In the genomic region with DNA sequence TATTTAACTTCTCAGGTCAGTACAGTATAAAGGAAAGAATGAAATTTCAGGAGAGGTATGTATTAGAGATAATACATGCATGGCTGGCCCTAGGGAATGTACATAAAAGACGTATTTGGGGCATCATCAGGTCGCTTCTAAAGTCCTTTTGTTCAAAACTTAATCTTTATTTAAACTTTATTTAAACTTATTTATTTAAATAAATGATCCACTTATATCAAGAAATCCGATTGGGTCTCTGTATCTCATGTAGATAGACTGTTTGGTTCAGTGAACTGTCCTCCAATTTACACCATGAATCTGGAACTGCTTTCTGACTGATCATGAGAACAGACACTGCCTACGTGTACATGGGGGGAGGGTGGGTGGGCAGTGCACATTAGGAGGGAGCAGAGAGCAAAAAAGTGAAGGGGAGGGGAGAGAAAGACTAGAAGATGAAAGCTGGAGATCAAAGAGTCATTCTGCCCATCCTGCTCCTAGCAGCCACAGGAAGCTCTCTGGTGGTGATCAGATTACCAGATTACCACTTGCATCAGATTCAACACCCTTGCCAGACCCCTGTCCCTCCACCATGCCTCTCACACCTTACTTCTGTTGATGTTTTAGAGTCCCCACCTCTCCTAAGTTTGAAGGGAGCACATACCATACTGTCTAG, we compare ENCODE assay signal across 12 cellular contexts.
DNase-seq lines count a peak whose midpoint lies in the region; ATAC-seq, FAIRE-seq and TF ChIP-seq lines count a peak whose summit lies in the region.
"Had no signal": no experiment of that assay in that cellular context is flagged by ENCODE, and none has a peak within 500 bp of the region (broad histone marks: within the 10 kb centered on the region; RNA-seq: fewer than 3 reads in every experiment).

No MANE protein-coding gene starts in this region.

- DNase-seq in HepG2 (ENCODE audit: low spot score) (peak; percentile 98), right lobe of liver (no peak), activated B cell treated with CpG ODN at 0.5 μM for 24 hours (no peak), endodermal cell (peak; percentile 60), pons (ENCODE audit: low spot score) (no peak), globus pallidus (ENCODE audit: low spot score) (no peak)
- peak; percentile 30 to 53 for DNase-seq in stimulated activated naive CD8-positive, alpha-beta T cell treated with anti-CD3 and anti-CD28 coated beads, Interleukin-15, amount 100 ng/mL, for 72 hours
- DNase-seq: head of caudate nucleus, NCI-H2107 had no signal

- TF ChIP-seq EP300 in HepG2 (IDR thresholded peaks at IDR 0.05; ENCODE audit: low read depth in 2 of 2, low read length in 2 of 2) (peak in 1 of 2 experiments; percentile 97; a peak in 2 of 4 replicates), HepG2 (CRISPR knock-in tag; IDR thresholded peaks at IDR 0.05; ENCODE audit: borderline replicate concordance) (peak; percentile 94)

- peak overlapping the region; percentile 61 for H3K9ac ChIP-seq in HepG2 (ENCODE audit: insufficient read depth, low read depth, low read length)
- H3K9ac ChIP-seq in endodermal cell (ENCODE audit: extremely low read depth, low read length, poor library complexity, severe bottlenecking), result no peak overlapping the region

- FAIRE-seq in HepG2 (lab: Jason Lieb, UNC), result peak; percentile 81
- FAIRE-seq: HTR-8/SVneo had no signal

- BruUV-seq in HepG2 (replicated peaks; lab: Mats Ljungman, UMichigan), result no TSS peak

- peak overlapping the region; percentile 48 for H3K4me2 ChIP-seq in HepG2 (ENCODE audit: low read depth, low read length)

- peak overlapping the region; percentile 97 for H3K27ac ChIP-seq in HepG2 (ENCODE audit: extremely low read length, insufficient read depth, low read length)
- no peak overlapping the region for H3K27ac ChIP-seq in right lobe of liver
- H3K27ac ChIP-seq in endodermal cell (ENCODE audit: low read depth, low read length), result no peak overlapping the region
- H3K27ac ChIP-seq: skin epidermis had no signal

- H3K27me3 ChIP-seq in HepG2 (ENCODE audit: control insufficient read depth in 1 of 2, insufficient read depth in 2 of 2, low read length in 2 of 2) (no peaks in the 10 kb centered on the region), right lobe of liver (no peaks in the 10 kb centered on the region), endodermal cell (ENCODE audit: control insufficient read depth, insufficient read depth, low read length, poor library complexity, severe bottlenecking) (no peaks in the 10 kb centered on the region)

- POLR2A ChIA-PET in HepG2 (lab: Yijun Ruan, JAX) (interaction anchor here (0.8 to 1.2 kb wide), 5 partner anchors 40 to 374 kb away, joined by 3 to 4 read pairs (median 3); partner anchors contain the start of genes CCDC82, JRKL, MAML2 and MTMR2), activated B cell treated with CpG ODN at 0.5 μM for 24 hours (lab: Charles Lee) (no interaction called here)

- H3K36me3 Mint-ChIP-seq in activated B cell treated with CpG ODN at 0.5 μM for 24 hours (ENCODE audit: low read depth) (no peaks in the 10 kb centered on the region), endodermal cell (ENCODE audit: low read depth) (no peaks in the 10 kb centered on the region)

- H3K4me1 Mint-ChIP-seq in activated B cell treated with CpG ODN at 0.5 μM for 24 hours (peaks cover 39% of the 10 kb centered on the region), endodermal cell (peaks cover 32% of the 10 kb centered on the region)
- peaks cover 63% of the 10 kb centered on the region for H3K4me1 Mint-ChIP-seq in stimulated activated naive CD8-positive, alpha-beta T cell treated with anti-CD3 and anti-CD28 coated beads, Interleukin-15, amount 100 ng/mL, for 72 hours

- in situ Hi-C loops in HepG2 (cut with HindIII; ENCODE audit: extremely low pct_ligation_motif_present, low pct_unique_long_range_greater_than_20kb), result loop anchor here (10.0 kb wide), 1 partner anchor 329 kb away; the partner anchor contains the start of gene MAML2

- no peaks in the 10 kb centered on the region for H4K20me1 ChIP-seq in HepG2 (ENCODE audit: insufficient read depth, low read length)

- H3K4me3 Mint-ChIP-seq in activated B cell treated with CpG ODN at 0.5 μM for 24 hours (no peak overlapping the region), endodermal cell (no peak overlapping the region)
- H3K4me3 Mint-ChIP-seq in stimulated activated naive CD8-positive, alpha-beta T cell treated with anti-CD3 and anti-CD28 coated beads, Interleukin-15, amount 100 ng/mL, for 72 hours, result peak overlapping the region in 1 of 2 donors; percentile 54

- H3K9me3 Mint-ChIP-seq in activated B cell treated with CpG ODN at 0.5 μM for 24 hours (no peaks in the 10 kb centered on the region), endodermal cell (no peaks in the 10 kb centered on the region)
- H3K9me3 Mint-ChIP-seq in stimulated activated naive CD8-positive, alpha-beta T cell treated with anti-CD3 and anti-CD28 coated beads, Interleukin-15, amount 100 ng/mL, for 72 hours, result no peaks in the 10 kb centered on the region

- H3K27me3 Mint-ChIP-seq in activated B cell treated with CpG ODN at 0.5 μM for 24 hours (no peaks in the 10 kb centered on the region), endodermal cell (ENCODE audit: insufficient read depth) (no peaks in the 10 kb centered on the region)
- H3K27me3 Mint-ChIP-seq in stimulated activated naive CD8-positive, alpha-beta T cell treated with anti-CD3 and anti-CD28 coated beads, Interleukin-15, amount 100 ng/mL, for 72 hours, result no peaks in the 10 kb centered on the region

- ATAC-seq in HepG2 (peak; percentile 70), right lobe of liver (no peak), activated B cell treated with CpG ODN at 0.5 μM for 24 hours (ENCODE audit: low read depth) (no peak), HG03378 (IDR thresholded peaks at IDR 0.05; ENCODE audit: unreplicated experiment) (no peak)
- ATAC-seq in stimulated activated naive CD8-positive, alpha-beta T cell treated with anti-CD3 and anti-CD28 coated beads, Interleukin-15, amount 100 ng/mL, for 72 hours, result peak; percentile 70

- 26% methylated on average over 4 of the region's 4 CpGs for whole genome bisulfite sequencing in HepG2 (ENCODE audit: low lambda C conversion rate)
- WGBS in right lobe of liver (ENCODE audit: insufficient coverage, low coverage, low lambda C conversion rate, missing lambda C conversion rate), result 49% methylated on average over 4 of the region's 4 CpGs
- WGBS in endodermal cell (ENCODE audit: insufficient coverage in 1 of 2, insufficient read length in 1 of 2), 2 experiments, result 20 to 76% methylated on average over 1 to 4 of the region's 4 CpGs

- no peaks in the 10 kb centered on the region for H3K9me3 ChIP-seq in HepG2 (ENCODE audit: low read length)
- no peaks in the 10 kb centered on the region for H3K9me3 ChIP-seq in right lobe of liver
- H3K9me3 ChIP-seq in endodermal cell (ENCODE audit: control insufficient read depth, low read length), result no peaks in the 10 kb centered on the region

- H3K27ac Mint-ChIP-seq in activated B cell treated with CpG ODN at 0.5 μM for 24 hours, result peak overlapping the region; percentile 42
- H3K27ac Mint-ChIP-seq in endodermal cell, result no peak overlapping the region
- peak overlapping the region; percentile 65 to 93 for H3K27ac Mint-ChIP-seq in stimulated activated naive CD8-positive, alpha-beta T cell treated with anti-CD3 and anti-CD28 coated beads, Interleukin-15, amount 100 ng/mL, for 72 hours

- no peak overlapping the region for H2AFZ ChIP-seq in HepG2 (ENCODE audit: low read length)

- TF ChIP-seq CTCF in HepG2 (CRISPR knock-in tag; IDR thresholded peaks at IDR 0.05), result no peak
- TF ChIP-seq CTCF in right lobe of liver (IDR thresholded peaks at IDR 0.05), result no peak
- TF ChIP-seq CTCF in activated B cell treated with CpG ODN at 0.5 μM for 24 hours (IDR thresholded peaks at IDR 0.05), result no peak
- TF ChIP-seq CTCF in endodermal cell (conservative IDR thresholded peaks at IDR 0.05), result no peak

- H3K4me1 ChIP-seq in HepG2 (ENCODE audit: insufficient read depth, low read length) (peaks cover 87% of the 10 kb centered on the region), right lobe of liver (no peaks in the 10 kb centered on the region), endodermal cell (ENCODE audit: control insufficient read depth, insufficient read depth, low read length) (no peaks in the 10 kb centered on the region)

- CTCF ChIA-PET in HepG2 (lab: Yijun Ruan, JAX; ENCODE audit: low intra/inter-chr PET ratio, low total read pairs), result no interaction called here
- CTCF ChIA-PET in activated B cell treated with CpG ODN at 0.5 μM for 24 hours (lab: Charles Lee), result interaction anchor here (2.4 kb wide), 1 partner anchor 327 kb away, joined by 11 read pairs; the partner anchor contains the start of gene MAML2

- no peak overlapping the region; a peak in 1 of 6 replicates for H3K4me3 ChIP-seq in HepG2 (replicated peaks in 1 of 3; ENCODE audit: insufficient read depth in 1 of 3, low read depth in 2 of 3, low read length in 3 of 3)
- H3K4me3 ChIP-seq in right lobe of liver, result no peak overlapping the region
- H3K4me3 ChIP-seq in endodermal cell (ENCODE audit: low read length), result no peak overlapping the region
- H3K4me3 ChIP-seq: skin epidermis had no signal

- TF ChIP-seq POLR2A in HepG2 (IDR thresholded peaks at IDR 0.05; ENCODE audit: insufficient read depth in 1 of 2, low read depth in 2 of 2, low read length in 2 of 2) (peak in 1 of 2 experiments; percentile 46; a peak in 1 of 4 replicates), right lobe of liver (IDR thresholded peaks at IDR 0.05) (no peak)

- peaks cover 1 to 2% of the 10 kb centered on the region in 2 experiments; a peak in 2 of 5 replicates for H3K36me3 ChIP-seq in HepG2 (replicated peaks in 1 of 2; ENCODE audit: control insufficient read depth in 1 of 2, insufficient read depth in 2 of 2, low read length in 2 of 2)
- H3K36me3 ChIP-seq in right lobe of liver, result no peaks in the 10 kb centered on the region
- H3K36me3 ChIP-seq in endodermal cell (ENCODE audit: control insufficient read depth, insufficient read depth, low read length), result no peaks in the 10 kb centered on the region

- TF ChIP-seq RAD21 in HepG2 (CRISPR knock-in tag; IDR thresholded peaks at IDR 0.05), result no peak

- H3K79me2 ChIP-seq in HepG2 (ENCODE audit: insufficient read depth, low read length), result peaks cover 4% of the 10 kb centered on the region

- intact Hi-C loops in HepG2 (cut with micrococcal nuclease; ENCODE audit: unreplicated experiment), result loop anchor here (10.0 kb wide), 1 partner anchor 91 kb away; the partner anchor contains the start of gene MTMR2
- intact Hi-C loops in right lobe of liver (cut with DNase I), result no loop called here
- intact Hi-C loops in activated B cell treated with CpG ODN at 0.5 μM for 24 hours (cut with micrococcal nuclease), result no loop called here

TF ChIP-seq in HepG2, 621 proteins besides CTCF, POLR2A, EP300 and RAD21 (continues in another document):
- TF ChIP-seq CREM (IDR thresholded peaks at IDR 0.05) (peak; percentile 92), CREM (CRISPR knock-in tag; IDR thresholded peaks at IDR 0.05) (no peak), FOXA1 (IDR thresholded peaks at IDR 0.05) (no peak), FOXA1 (CRISPR knock-in tag; IDR thresholded peaks at IDR 0.05) (peak; percentile 33; the same call in 1 of the 2 replicates), PPARG (CRISPR knock-in tag; conservative IDR thresholded peaks at IDR 0.05) (peak; percentile 83; the same call in 1 of the 2 replicates), ZNF780A (CRISPR knock-in tag; IDR thresholded peaks at IDR 0.05) (no peak), MED8 (CRISPR knock-in tag; IDR thresholded peaks at IDR 0.05; ENCODE audit: insufficient replicate concordance) (peak; percentile 91)

Comparison
In these comparisons a context has a peak if more than half of its experiments do, and no peak if none do; other contexts are left out.
1. ATAC-seq: peak in HepG2 (single experiment) and stimulated activated naive CD8-positive, alpha-beta T cell treated with anti-CD3 and anti-CD28 coated beads, Interleukin-15, amount 100 ng/mL, for 72 hours (single experiment); none in right lobe of liver (0 of 4), activated B cell treated with CpG ODN at 0.5 μM for 24 hours (single experiment) and HG03378 (single experiment).
2. DNase-seq: peak in HepG2 (single experiment), endodermal cell (single experiment) and stimulated activated naive CD8-positive, alpha-beta T cell treated with anti-CD3 and anti-CD28 coated beads, Interleukin-15, amount 100 ng/mL, for 72 hours (2 of 2); none in right lobe of liver (0 of 3), activated B cell treated with CpG ODN at 0.5 μM for 24 hours (single experiment), pons (single experiment) and globus pallidus (single experiment).